8 cellular contexts compared by ENCODE assay signal in the genomic region with DNA sequence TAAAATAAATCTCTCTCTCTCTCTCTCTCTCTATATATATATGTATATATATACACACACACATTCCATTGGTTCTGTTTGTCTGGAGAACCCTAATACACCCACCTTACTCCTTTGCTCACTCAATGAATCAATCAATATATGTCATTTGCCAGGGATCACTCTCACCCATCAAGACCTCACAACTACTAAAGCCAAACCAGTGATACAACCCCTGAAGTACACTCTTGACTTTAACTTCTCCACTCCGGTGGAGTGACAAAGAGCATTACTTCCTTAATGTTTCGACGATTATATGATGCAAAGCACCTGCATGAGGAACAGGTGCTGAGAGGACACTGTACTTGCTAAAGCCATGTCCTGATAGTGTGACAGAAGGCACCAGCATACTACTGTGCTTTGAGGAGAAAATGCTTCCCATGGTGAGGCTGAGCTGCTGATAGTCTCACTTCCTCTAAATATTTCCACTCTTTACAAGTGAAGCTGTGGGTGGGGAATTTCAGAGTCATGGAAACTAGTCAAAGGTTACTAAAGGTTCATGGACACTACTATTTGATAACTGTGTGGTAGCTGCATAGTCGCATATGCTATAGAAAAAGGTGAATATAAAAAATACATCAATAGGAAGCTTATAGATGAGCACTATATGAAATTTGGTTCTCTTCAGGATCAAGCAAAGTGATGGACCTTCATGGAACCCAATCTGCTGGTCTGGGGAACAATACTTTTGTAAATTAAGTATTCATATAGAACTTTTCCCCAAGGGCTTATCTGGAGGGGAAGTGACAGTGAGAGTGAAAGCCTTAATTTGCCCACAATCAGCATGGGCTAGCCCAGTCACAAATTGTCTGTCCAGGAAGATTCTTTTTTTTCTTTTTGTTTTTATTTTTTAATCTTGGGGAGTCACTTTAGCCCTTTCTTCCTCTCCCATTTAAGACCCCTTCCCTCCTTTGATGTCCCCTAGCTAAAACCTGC.
DNase-seq lines count a peak whose midpoint lies in the region; ATAC-seq and TF ChIP-seq lines count a peak whose summit lies in the region.

No MANE protein-coding gene starts in this region.

- TF ChIP-seq POLR2A in upper lobe of left lung (IDR thresholded peaks at IDR 0.05) (peak in 1 of 4 donors; percentile 26), erythroblast (IDR thresholded peaks at IDR 0.05; ENCODE audit: low read length) (no peak)

- peak; percentile 63 for DNase-seq in stimulated activated CD4-positive, alpha-beta T cell treated with anti-CD3 and anti-CD28 coated beads, Interleukin-4, amount 100 ng/mL, for 24 hours
- no peak for DNase-seq in stimulated activated CD4-positive, alpha-beta T cell treated with anti-CD3 and anti-CD28 coated beads, Interleukin-4, amount 100 ng/mL, for 1 hour
- DNase-seq in activated T-cell treated with anti-CD3 and anti-CD28 coated beads for 4 hours (peak; percentile 49), upper lobe of left lung (no peak), erythroblast (lab: John Stamatoyannopoulos, UW) (no peak), NCI-H510A (lab: John Stamatoyannopoulos, UW) (no peak), mucosa of gallbladder (ENCODE audit: low spot score) (no peak)

- H3K9me3 ChIP-seq in upper lobe of left lung, result no peaks in the 10 kb centered on the region

- peaks cover 19 to 36% (median 23%) of the 10 kb centered on the region in 4 donors for H3K4me1 ChIP-seq in upper lobe of left lung

- peak in 1 of 4 donors; percentile 42 for TF ChIP-seq EP300 in upper lobe of left lung (IDR thresholded peaks at IDR 0.05)

- no peak for TF ChIP-seq CTCF in upper lobe of left lung (IDR thresholded peaks at IDR 0.05)

- H3K27ac ChIP-seq in upper lobe of left lung, result peak overlapping the region; percentile 13 to 60 (median 49)

- no peaks in the 10 kb centered on the region for H3K36me3 ChIP-seq in upper lobe of left lung

- WGBS in upper lobe of left lung, 2 donors, result 35 to 65% methylated on average over 4 of the region's 4 CpGs

- no peak overlapping the region for H3K4me3 ChIP-seq in upper lobe of left lung

- ATAC-seq in HG03095 (IDR thresholded peaks at IDR 0.05; ENCODE audit: unreplicated experiment), result peak; percentile 92
- peak; percentile 75 to 81 for ATAC-seq in upper lobe of left lung (ENCODE audit: low FRiP score in 2 of 2)

- H3K27me3 ChIP-seq in upper lobe of left lung, result no peaks in the 10 kb centered on the region

Comparison
In these comparisons a context has a peak if more than half of its experiments do, and no peak if none do; other contexts are left out.
1. DNase-seq: peak in stimulated activated CD4-positive, alpha-beta T cell treated with anti-CD3 and anti-CD28 coated beads, Interleukin-4, amount 100 ng/mL, for 24 hours (single experiment) and activated T-cell treated with anti-CD3 and anti-CD28 coated beads for 4 hours (single experiment); none in stimulated activated CD4-positive, alpha-beta T cell treated with anti-CD3 and anti-CD28 coated beads, Interleukin-4, amount 100 ng/mL, for 1 hour (single experiment), upper lobe of left lung (0 of 2), erythroblast (0 of 2), NCI-H510A (single experiment) and mucosa of gallbladder (single experiment).